In genomic region chr1:8161546-8162110, GRCh38 we compare ENCODE assay signal across 24 cellular contexts.
DNase-seq lines count a peak whose midpoint lies in the region; ATAC-seq, FAIRE-seq and TF ChIP-seq lines count a peak whose summit lies in the region.
"Had no signal": no experiment of that assay in that cellular context is flagged by ENCODE, and none has a peak within 500 bp of the region (broad histone marks: within the 10 kb centered on the region; RNA-seq: fewer than 3 reads in every experiment).

No MANE protein-coding gene starts in this region.

- H3K27me3 ChIP-seq in IMR-90 (ENCODE audit: control insufficient read depth, insufficient read depth, low read length), result no peaks in the 10 kb centered on the region

- H3K4me3 ChIP-seq in IMR-90 (ENCODE audit: insufficient read depth, low read depth, low read length) (no peak overlapping the region), kidney (ENCODE audit: low read length in 2 of 2) (no peak overlapping the region), mucosa of descending colon (no peak overlapping the region)
- H3K4me3 ChIP-seq: dorsolateral prefrontal cortex, smooth muscle cell had no signal

- H4K5ac ChIP-seq in IMR-90 (ENCODE audit: low read depth, low read length), result no peak overlapping the region

- ATAC-seq in IMR-90 (ENCODE audit: low read depth), result no peak
- no peak for ATAC-seq in mucosa of descending colon
- ATAC-seq: T-cell had no signal

- no peaks in the 10 kb centered on the region for H4K20me1 ChIP-seq in IMR-90 (ENCODE audit: insufficient read depth, low read length)

- no peak overlapping the region for H4K8ac ChIP-seq in IMR-90 (ENCODE audit: low read depth in 2 of 2, low read length in 2 of 2)

- intact Hi-C loops in IMR-90 (cut with micrococcal nuclease) (no loop called here), kidney (cut with DNase I) (no loop called here), mucosa of descending colon (cut with DNase I, micrococcal nuclease) (no loop called here)

- no peak overlapping the region for H3K18ac ChIP-seq in IMR-90 (ENCODE audit: low read depth, low read length)

- H3K9ac ChIP-seq in IMR-90 (ENCODE audit: low read depth, low read length) (no peak overlapping the region), kidney (ENCODE audit: low read length in 2 of 2) (no peak overlapping the region)

- H4K91ac ChIP-seq in IMR-90 (ENCODE audit: insufficient read depth, low read depth, low read length), result no peak overlapping the region

- H3K9me1 ChIP-seq in IMR-90 (ENCODE audit: insufficient read depth, low read length), result peaks cover 3% of the 10 kb centered on the region; the same call in 1 of the 2 replicates

- no peak overlapping the region for H2BK5ac ChIP-seq in IMR-90 (ENCODE audit: low read depth, low read length, poor library complexity, severe bottlenecking)

- 100% methylated on average over 1 of the region's 9 CpGs; no CpG with 5 or more reads in 1 of the 2 experiments for WGBS in IMR-90 (ENCODE audit: extremely low coverage in 2 of 2, insufficient read length in 1 of 2), 2 experiments

- H2BK15ac ChIP-seq in IMR-90 (ENCODE audit: low read depth, low read length), result no peak overlapping the region

- H3K9me3 ChIP-seq in IMR-90 (ENCODE audit: control insufficient read depth, insufficient read depth, low read length), result no peaks in the 10 kb centered on the region; the same call in 1 of the 2 replicates
- H3K9me3 ChIP-seq in kidney (ENCODE audit: control insufficient read depth in 1 of 2, low read length in 2 of 2), result no peaks in the 10 kb centered on the region
- no peaks in the 10 kb centered on the region for H3K9me3 ChIP-seq in mucosa of descending colon

- TF ChIP-seq CTCF in IMR-90 (conservative IDR thresholded peaks at IDR 0.05; ENCODE audit: low read depth, low read length) (no peak), kidney (IDR thresholded peaks at IDR 0.05; ENCODE audit: borderline replicate concordance, extremely low read depth, insufficient read depth) (no peak), mucosa of descending colon (IDR thresholded peaks at IDR 0.05) (no peak)

- CTCF ChIA-PET in IMR-90 (lab: Yijun Ruan, JAX), result no interaction called here

- in situ Hi-C loops in IMR-90 (cut with MboI; ENCODE audit: low sequenced_read_pairs), result no loop called here

- DNase-seq in DMS 273 treated with DMSO at 0.1 percent for 48 hours (lab: John Stamatoyannopoulos, UW), result peak; percentile 17
- no peak for DNase-seq in DMS 273 (lab: John Stamatoyannopoulos, UW; ENCODE audit: unreplicated experiment)
- DNase-seq in IMR-90, result no peak
- DNase-seq in NOMO-1 treated with dmso at 0.1 percent for 144 hours (lab: John Stamatoyannopoulos, UW; ENCODE audit: unreplicated experiment), result peak; percentile 87
- DNase-seq in kidney, result peak; percentile 26
- DNase-seq in NCI-H187 (lab: John Stamatoyannopoulos, UW), result no peak
- no peak for DNase-seq in COR-L47 (lab: John Stamatoyannopoulos, UW)
- DNase-seq in mucosa of descending colon, result no peak
- DNase-seq: activated CD4-positive, alpha-beta T cell treated with anti-CD3 and anti-CD28 coated beads for 4 hours; activated naive CD8-positive, alpha-beta T cell treated with anti-CD3 and anti-CD28 coated beads for 36 hours; central memory CD4-positive, alpha-beta T cell; H7; KBM-7; NCI-H2029; NCI-H524; stimulated activated CD4-positive, alpha-beta T cell treated with anti-CD3 and anti-CD28 coated beads, Interleukin-2, amount 100 ng/mL, for 48 hours; stimulated activated naive CD4-positive, alpha-beta T cell treated with Interleukin-2 at 50 U/mL for 16 hours; T-cell had no signal

- no peak for TF ChIP-seq RAD21 in IMR-90 (IDR thresholded peaks at IDR 0.05; ENCODE audit: low read length)

- no peaks in the 10 kb centered on the region for H3K36me3 ChIP-seq in IMR-90 (ENCODE audit: control insufficient read depth, insufficient read depth, low read length)
- no peaks in the 10 kb centered on the region for H3K36me3 ChIP-seq in kidney (ENCODE audit: control insufficient read depth in 1 of 2, insufficient read depth in 2 of 2, low read length in 2 of 2)
- H3K36me3 ChIP-seq in mucosa of descending colon (ENCODE audit: low read depth), result no peaks in the 10 kb centered on the region

- POLR2A ChIA-PET in IMR-90 (lab: Charles Lee; ENCODE audit: unreplicated experiment), result no interaction called here

- peak overlapping the region; percentile 54 for H2AK5ac ChIP-seq in IMR-90 (ENCODE audit: low read depth, low read length)

- H3K14ac ChIP-seq in IMR-90 (replicated peaks; ENCODE audit: low read depth, low read length), result peak overlapping the region; percentile 47; the same call in 1 of the 2 replicates

- no peak overlapping the region for H2BK120ac ChIP-seq in IMR-90 (ENCODE audit: low read depth, low read length)

- BruUV-seq in IMR-90 (replicated peaks; lab: Mats Ljungman, UMichigan), result no TSS peak

- no peak overlapping the region for H3K56ac ChIP-seq in IMR-90 (ENCODE audit: extremely low read depth, insufficient read depth, low read length)

- no peak overlapping the region for H2AK9ac ChIP-seq in IMR-90 (replicated peaks; ENCODE audit: low read depth, low read length, poor library complexity)

- FAIRE-seq in kidney (lab: Jason Lieb, UNC), result no peak
- FAIRE-seq: astrocyte, G401.6, TTC549 had no signal

- no peak overlapping the region for H2AFZ ChIP-seq in IMR-90 (replicated peaks; ENCODE audit: low read length, poor library complexity)

- H2BK20ac ChIP-seq in IMR-90 (ENCODE audit: low read depth, low read length), result 0 out of 2 replicates have a peak overlapping the region, but pooled peaks have one; percentile 16

- H3K4me2 ChIP-seq in IMR-90 (ENCODE audit: low read depth, low read length), result no peak overlapping the region
- H3K4me2 ChIP-seq: smooth muscle cell had no signal

- H3K23ac ChIP-seq in IMR-90 (ENCODE audit: low read depth, low read length), result no peak overlapping the region

- H3K27ac ChIP-seq in IMR-90 (ENCODE audit: insufficient read depth, low read length) (no peak overlapping the region), kidney (ENCODE audit: low read depth in 2 of 2, low read length in 2 of 2) (no peak overlapping the region)
- H3K27ac ChIP-seq: 22Rv1 had no signal

- no peak for TF ChIP-seq POLR2A in IMR-90 (IDR thresholded peaks at IDR 0.05; ENCODE audit: low read depth, low read length)

- no peaks in the 10 kb centered on the region for H3K79me1 ChIP-seq in IMR-90 (ENCODE audit: low read depth in 1 of 2, low read length in 2 of 2)

- peak overlapping the region; percentile 1; the same call in 1 of the 2 replicates for H3K4ac ChIP-seq in IMR-90 (ENCODE audit: low read depth, low read length)

- dilution Hi-C loops in IMR-90 (cut with HindIII; ENCODE audit: low sequenced_read_pairs, unreplicated experiment), result no loop called here

- H3K4me1 ChIP-seq in IMR-90 (ENCODE audit: control insufficient read depth, insufficient read depth, low read length) (no peaks in the 10 kb centered on the region), kidney (ENCODE audit: control insufficient read depth in 1 of 2, insufficient read depth in 1 of 2, low read depth in 1 of 2, low read length in 2 of 2) (no peaks in the 10 kb centered on the region), mucosa of descending colon (ENCODE audit: low read depth) (no peaks in the 10 kb centered on the region)

TF ChIP-seq in IMR-90, 13 proteins besides CTCF, POLR2A, EP300 and RAD21:
- TF ChIP-seq BHLHE40 (IDR thresholded peaks at IDR 0.05; ENCODE audit: low read depth, low read length) (no peak), CHD1 (IDR thresholded peaks at IDR 0.05; ENCODE audit: low read depth, low read length) (no peak), RCOR1 (IDR thresholded peaks at IDR 0.05; ENCODE audit: insufficient replicate concordance, low read length) (no peak), CEBPB (IDR thresholded peaks at IDR 0.05; ENCODE audit: low read depth, low read length) (no peak), MAFK (IDR thresholded peaks at IDR 0.05; ENCODE audit: low read depth, low read length) (no peak), ELK1 (IDR thresholded peaks at IDR 0.05; ENCODE audit: borderline replicate concordance, low read depth, low read length) (no peak), SMC3 (IDR thresholded peaks at IDR 0.05; ENCODE audit: low read depth, low read length) (no peak), RFX5 (IDR thresholded peaks at IDR 0.05; ENCODE audit: low read depth, low read length) (no peak), NFE2L2 (IDR thresholded peaks at IDR 0.05; ENCODE audit: low read depth, low read length) (no peak), MAZ (IDR thresholded peaks at IDR 0.05; ENCODE audit: borderline replicate concordance, low read depth, low read length) (no peak), USF2 (IDR thresholded peaks at IDR 0.05; ENCODE audit: low read depth, low read length) (no peak), FOS (IDR thresholded peaks at IDR 0.05; ENCODE audit: low read depth, low read length) (no peak), MXI1 (IDR thresholded peaks at IDR 0.05; ENCODE audit: borderline replicate concordance, low read depth, low read length) (no peak)

Comparison
In these comparisons a context has a peak if more than half of its experiments do, and no peak if none do; other contexts are left out.
1. DNase-seq: peak in DMS 273 treated with DMSO at 0.1 percent for 48 hours (single experiment), NOMO-1 treated with dmso at 0.1 percent for 144 hours (single experiment) and kidney (single experiment); none in DMS 273 (single experiment), IMR-90 (single experiment), NCI-H187 (0 of 2), COR-L47 (single experiment) and mucosa of descending colon (0 of 3).